ENCODE assay signal across 22 cellular contexts in genomic region chr10:85667638-85668233, GRCh38.
"Had no signal": no experiment of that assay in that cellular context is flagged by ENCODE, and none has a peak within 500 bp of the region (broad histone marks: within the 10 kb centered on the region; RNA-seq: fewer than 3 reads in every experiment).

No MANE protein-coding gene starts in this region.

- DNase-seq: activated CD4-positive, alpha-beta T cell treated with anti-CD3 and anti-CD28 coated beads, Interleukin-2, amount 10 ng/mL, durations not matched to agents 24 days and 14 days; activated CD4-positive, CD25-positive, alpha-beta regulatory T cell; activated CD8-positive, alpha-beta memory T cell treated with anti-CD3 and anti-CD28 coated beads, Interleukin-2, amount 50 U/mL, for 4 hours; activated CD8-positive, alpha-beta T cell treated with anti-CD3 and anti-CD28 coated beads, Interleukin-2, amount 10 ng/mL, durations not matched to agents 7 days and 5 days; activated gamma-delta T cell; activated naive CD8-positive, alpha-beta T cell treated with anti-CD3 and anti-CD28 coated beads for 36 hours; activated T-cell treated with anti-CD3 and anti-CD28 coated beads, Interleukin-2, amount 50 U/mL, for 48 hours; amygdala; central memory CD4-positive, alpha-beta T cell; effector CD8-positive, alpha-beta T cell; gastrocnemius medialis; heart right ventricle; kidney glomerular epithelial cell; left ventricle myocardium superior; ovary; sigmoid colon; stimulated activated CD4-positive, alpha-beta T cell treated with anti-CD3 and anti-CD28 coated beads, Interleukin-1b, Interleukin-23, amount 100 ng/mL, for 48 hours; stimulated activated naive CD8-positive, alpha-beta T cell treated with anti-CD3 and anti-CD28 coated beads, Interleukin-15, amount 100 ng/mL, for 72 hours; SW 1271; upper lobe of left lung had no signal

- H3K4me1 ChIP-seq: gastrocnemius medialis, heart right ventricle, sigmoid colon, upper lobe of left lung had no signal

- H3K36me3 ChIP-seq: gastrocnemius medialis, heart right ventricle, ovary, sigmoid colon, upper lobe of left lung had no signal

- H3K9me3 ChIP-seq: body of pancreas, gastrocnemius medialis, ovary had no signal

- H3K4me3 ChIP-seq: body of pancreas, coronary artery, gastrocnemius medialis, heart right ventricle, ovary, sigmoid colon, upper lobe of left lung had no signal

- H3K27ac ChIP-seq: body of pancreas, coronary artery, gastrocnemius medialis, heart right ventricle, ovary, sigmoid colon, upper lobe of left lung had no signal

- H3K27me3 ChIP-seq: body of pancreas, gastrocnemius medialis, heart right ventricle, ovary, sigmoid colon, upper lobe of left lung had no signal
